23 cellular contexts compared by ENCODE assay signal in the genomic region with DNA sequence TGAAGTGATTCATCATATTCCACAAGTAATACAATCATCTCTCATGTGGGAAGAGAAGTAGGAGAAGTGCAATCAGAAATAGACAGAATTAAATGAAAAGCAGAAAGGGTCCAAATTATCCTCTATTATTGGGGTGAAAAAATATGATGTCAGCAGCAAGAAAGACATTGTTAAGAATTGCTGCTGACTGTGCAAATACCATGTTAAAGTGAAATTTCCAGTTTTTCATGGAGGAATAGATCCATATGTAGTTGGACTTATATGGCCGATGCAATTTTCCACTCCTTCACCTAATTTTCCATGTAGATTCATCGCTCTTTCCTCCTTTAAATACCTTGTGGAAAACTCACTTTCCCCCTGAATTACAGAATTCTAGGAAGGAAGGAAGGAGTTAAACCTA.
"Had no signal": no experiment of that assay in that cellular context is flagged by ENCODE, and none has a peak within 500 bp of the region (broad histone marks: within the 10 kb centered on the region; RNA-seq: fewer than 3 reads in every experiment).

No MANE protein-coding gene starts in this region.

- H3K27me3 ChIP-seq: esophagus squamous epithelium, left lung, ovary, thyroid gland had no signal

- H3K4me1 Mint-ChIP-seq: naive thymus-derived CD8-positive, alpha-beta T cell; nephron progenitor cell; stimulated activated naive B cell treated with anti-CD40 and anti-IgM and Interleukin-4, amounts not matched to agents 10 μg/mL and 1 μg/mL and 100 μg/mL, for 72 hours; stimulated activated naive CD8-positive, alpha-beta T cell treated with anti-CD3 and anti-CD28 coated beads, Interleukin-15, amount 100 ng/mL, for 72 hours had no signal

- H3K36me3 Mint-ChIP-seq: naive thymus-derived CD8-positive, alpha-beta T cell; stimulated activated naive B cell treated with anti-CD40 and anti-IgM and Interleukin-4, amounts not matched to agents 10 μg/mL and 1 μg/mL and 100 μg/mL, for 72 hours had no signal

- H3K4me1 ChIP-seq: esophagus squamous epithelium, left lung, psoas muscle, thyroid gland had no signal

- H3K27ac Mint-ChIP-seq: naive thymus-derived CD8-positive, alpha-beta T cell; nephron progenitor cell; stimulated activated naive CD8-positive, alpha-beta T cell treated with anti-CD3 and anti-CD28 coated beads, Interleukin-15, amount 100 ng/mL, for 72 hours had no signal

- H3K27ac ChIP-seq: coronary artery, esophagus squamous epithelium, left lung, ovary, psoas muscle, thyroid gland had no signal

- DNase-seq: dermis blood vessel endothelial cell; effector memory CD4-positive, alpha-beta T cell; erythroblast; esophagus squamous epithelium; hypothalamus; kidney; left lung; mesendoderm; naive thymus-derived CD8-positive, alpha-beta T cell; nephron progenitor cell; ovary; posterior cingulate gyrus; psoas muscle; right cardiac atrium; small intestine; stimulated activated CD4-positive, alpha-beta T cell treated with anti-CD3 and anti-CD28 coated beads, Interleukin-15, amount 100 ng/mL, for 24 hours; stimulated activated CD4-positive, alpha-beta T cell treated with anti-CD3 and anti-CD28 coated beads, Interleukin-2, amount 100 ng/mL, for 48 hours; stimulated activated naive B cell treated with anti-CD40 and anti-IgM and Interleukin-4, amounts not matched to agents 10 μg/mL and 1 μg/mL and 100 μg/mL, for 72 hours; stimulated activated naive CD8-positive, alpha-beta T cell treated with anti-CD3 and anti-CD28 coated beads, Interleukin-15, amount 100 ng/mL, for 72 hours; thyroid gland had no signal

- H3K9me3 Mint-ChIP-seq: naive thymus-derived CD8-positive, alpha-beta T cell; stimulated activated naive B cell treated with anti-CD40 and anti-IgM and Interleukin-4, amounts not matched to agents 10 μg/mL and 1 μg/mL and 100 μg/mL, for 72 hours; stimulated activated naive CD8-positive, alpha-beta T cell treated with anti-CD3 and anti-CD28 coated beads, Interleukin-15, amount 100 ng/mL, for 72 hours had no signal

- ATAC-seq: left lung; naive thymus-derived CD8-positive, alpha-beta T cell; psoas muscle; right cardiac atrium; stimulated activated naive B cell treated with anti-CD40 and anti-IgM and Interleukin-4, amounts not matched to agents 10 μg/mL and 1 μg/mL and 100 μg/mL, for 72 hours; stimulated activated naive CD8-positive, alpha-beta T cell treated with anti-CD3 and anti-CD28 coated beads, Interleukin-15, amount 100 ng/mL, for 72 hours had no signal

- H3K9me3 ChIP-seq: esophagus squamous epithelium, left lung, ovary, psoas muscle, thyroid gland had no signal

- FAIRE-seq: endothelial cell of umbilical vein, frontal cortex, kidney, small intestine had no signal

- H3K4me3 Mint-ChIP-seq: naive thymus-derived CD8-positive, alpha-beta T cell; nephron progenitor cell; stimulated activated naive B cell treated with anti-CD40 and anti-IgM and Interleukin-4, amounts not matched to agents 10 μg/mL and 1 μg/mL and 100 μg/mL, for 72 hours; stimulated activated naive CD8-positive, alpha-beta T cell treated with anti-CD3 and anti-CD28 coated beads, Interleukin-15, amount 100 ng/mL, for 72 hours had no signal

- H3K36me3 ChIP-seq: esophagus squamous epithelium, left lung, ovary, thyroid gland had no signal

- H3K4me3 ChIP-seq: coronary artery, esophagus squamous epithelium, left lung, ovary, psoas muscle, thyroid gland had no signal

- H3K27me3 Mint-ChIP-seq: stimulated activated naive CD8-positive, alpha-beta T cell treated with anti-CD3 and anti-CD28 coated beads, Interleukin-15, amount 100 ng/mL, for 72 hours had no signal
